ENCODE assay signal across 1 cellular context in genomic region chr10:62885656-62886461, GRCh38.
TF ChIP-seq lines count a peak whose summit lies in the region.

No MANE protein-coding gene starts in this region.

TF ChIP-seq in IMR-90, 13 proteins besides CTCF, POLR2A, EP300 and RAD21 (continued from another document):
- TF ChIP-seq ELK1 (IDR thresholded peaks at IDR 0.05; ENCODE audit: borderline replicate concordance, low read depth, low read length) (no peak), CHD1 (IDR thresholded peaks at IDR 0.05; ENCODE audit: low read depth, low read length) (no peak)
TF ChIP-seq in IMR-90: peak in this region for 0.
